ENCODE assay signal across 20 cellular contexts in genomic region chr18:47779381-47779780, GRCh38.
"Had no signal": no experiment of that assay in that cellular context is flagged by ENCODE, and none has a peak within 500 bp of the region (broad histone marks: within the 10 kb centered on the region; RNA-seq: fewer than 3 reads in every experiment).

No MANE protein-coding gene starts in this region.

- H3K27ac ChIP-seq: left ventricle myocardium inferior, thoracic aorta, upper lobe of left lung had no signal

- DNase-seq: activated CD4-positive, alpha-beta memory T cell treated with anti-CD3 and anti-CD28 coated beads for 36 hours; activated CD4-positive, alpha-beta T cell treated with anti-CD3 and anti-CD28 coated beads for 4 hours; activated CD4-positive, CD25-positive, alpha-beta regulatory T cell; activated effector memory CD4-positive, alpha-beta T cell treated with anti-CD3 and anti-CD28 coated beads, Interleukin-2, amount 50 U/mL, for 16 hours; activated naive CD4-positive, alpha-beta T cell treated with anti-CD3 and anti-CD28 coated beads, Interleukin-2, amount 10 ng/mL, durations not matched to agents 7 days and 5 days; activated naive CD8-positive, alpha-beta T cell treated with anti-CD3 and anti-CD28 coated beads, Interleukin-2, amount 50 U/mL, for 24 hours; activated T-cell treated with anti-CD3 and anti-CD28 coated beads, Interleukin-2, amount 50 U/mL, for 48 hours; caudate nucleus; effector memory CD8-positive, alpha-beta T cell; kidney; left ventricle myocardium inferior; midbrain; natural killer cell; retina; stimulated activated CD4-positive, alpha-beta T cell treated with anti-CD3 and anti-CD28 coated beads, Interleukin-2, amount 100 ng/mL, for 48 hours; stimulated activated CD8-positive, alpha-beta memory T cell treated with anti-CD3 and anti-CD28 coated beads, Interleukin-4, amount 100 ng/mL, for 48 hours; stimulated activated naive CD4-positive, alpha-beta T cell; T-helper 9 cell; upper lobe of left lung had no signal

- H3K36me3 ChIP-seq: left ventricle myocardium inferior, thoracic aorta, upper lobe of left lung had no signal

- H3K4me3 ChIP-seq: left ventricle myocardium inferior, thoracic aorta, upper lobe of left lung had no signal

- H3K4me1 ChIP-seq: left ventricle myocardium inferior, upper lobe of left lung had no signal

- H3K27me3 ChIP-seq: upper lobe of left lung had no signal
